In genomic region chr17:4177732-4178131, GRCh38 we compare ENCODE assay signal across 24 cellular contexts. TPM values are rescaled to one million over a fixed set of nuclear protein-coding genes. Genes with fewer than 3 reads are reported as not detected.
DNase-seq lines count a peak whose midpoint lies in the region; ATAC-seq and TF ChIP-seq lines count a peak whose summit lies in the region.
"Had no signal": no experiment of that assay in that cellular context is flagged by ENCODE, and none has a peak within 500 bp of the region (broad histone marks: within the 10 kb centered on the region; RNA-seq: fewer than 3 reads in every experiment).

No MANE protein-coding gene starts in this region.

- no peak overlapping the region for H3K4me3 Mint-ChIP-seq in activated naive CD8-positive, alpha-beta T cell treated with anti-CD3 and anti-CD28 coated beads for 36 hours
- H3K4me3 Mint-ChIP-seq: activated B cell treated with CpG ODN at 0.5 μM for 24 hours had no signal

- no peak overlapping the region for H2AFZ ChIP-seq in KMS-11 (ENCODE audit: low read depth)

- H3K27ac ChIP-seq in KMS-11 (peak overlapping the region; percentile 94), neutrophil (peak overlapping the region; percentile 88)
- H3K27ac ChIP-seq: SJCRH30, transverse colon had no signal

- H4K20me1 ChIP-seq in KMS-11 (ENCODE audit: insufficient read depth) = no peaks in the 10 kb centered on the region

- H3K4me3 ChIP-seq in KMS-11 (IDR thresholded peaks at IDR 0.05; ENCODE audit: insufficient read depth, low read depth, low read length) (no peak overlapping the region), neutrophil (ENCODE audit: low read depth in 1 of 2, low read length in 1 of 2) (peak overlapping the region in 1 of 2 experiments; percentile 2)
- H3K4me3 ChIP-seq: HAP-1, SJCRH30, transverse colon had no signal

- peaks cover 53% of the 10 kb centered on the region for H3K4me1 ChIP-seq in KMS-11 (ENCODE audit: low read depth, poor library complexity, severe bottlenecking)
- H3K4me1 ChIP-seq in neutrophil (ENCODE audit: control insufficient read depth in 1 of 2, insufficient read depth in 1 of 2, low read depth in 1 of 2, low read length in 1 of 2) = peaks cover 31 to 39% of the 10 kb centered on the region in 2 experiments
- H3K4me1 ChIP-seq: HAP-1, SJCRH30, transverse colon had no signal

- peaks cover 8% of the 10 kb centered on the region; the same call in 1 of the 2 replicates for H3K79me2 ChIP-seq in KMS-11 (ENCODE audit: insufficient read depth, low read depth)

- no peaks in the 10 kb centered on the region for H3K27me3 ChIP-seq in KMS-11 (ENCODE audit: insufficient read depth, low read depth)
- no peaks in the 10 kb centered on the region for H3K27me3 ChIP-seq in neutrophil
- H3K27me3 ChIP-seq: SJCRH30, transverse colon had no signal

- no peaks in the 10 kb centered on the region for H3K9me3 ChIP-seq in neutrophil
- H3K9me3 ChIP-seq: HAP-1, SJCRH30, transverse colon had no signal

- TF ChIP-seq CTCF in KMS-11 (conservative IDR thresholded peaks at IDR 0.05; ENCODE audit: low read depth, low read length) (no peak), neutrophil (IDR thresholded peaks at IDR 0.05) (no peak)

- H3K36me3 Mint-ChIP-seq in activated naive CD8-positive, alpha-beta T cell treated with anti-CD3 and anti-CD28 coated beads for 36 hours = peaks cover 59% of the 10 kb centered on the region
- H3K36me3 Mint-ChIP-seq: natural killer cell had no signal

- H3K36me3 ChIP-seq in KMS-11 (ENCODE audit: insufficient read depth) = no peaks in the 10 kb centered on the region; the same call in 1 of the 2 replicates
- H3K36me3 ChIP-seq in neutrophil = peaks cover 84% of the 10 kb centered on the region
- H3K36me3 ChIP-seq: SJCRH30 had no signal

- ATAC-seq in left cardiac atrium = no peak
- ATAC-seq: effector memory CD8-positive, alpha-beta T cell; natural killer cell; Panc1; stimulated activated naive CD8-positive, alpha-beta T cell treated with anti-CD3 and anti-CD28 coated beads, Interleukin-15, Interleukin-2, amounts not matched to agents 100 U/mL and 50 U/mL, for 24 hours had no signal

- H3K27ac Mint-ChIP-seq in activated naive CD8-positive, alpha-beta T cell treated with anti-CD3 and anti-CD28 coated beads for 36 hours = peak overlapping the region; percentile 95
- H3K27ac Mint-ChIP-seq: activated B cell treated with CpG ODN at 0.5 μM for 24 hours, progenitor cell of endocrine pancreas had no signal

- no peaks in the 10 kb centered on the region for H3K9me3 Mint-ChIP-seq in activated naive CD8-positive, alpha-beta T cell treated with anti-CD3 and anti-CD28 coated beads for 36 hours
- H3K9me3 Mint-ChIP-seq: activated B cell treated with CpG ODN at 0.5 μM for 24 hours; effector memory CD8-positive, alpha-beta T cell; natural killer cell had no signal

- H3K9ac ChIP-seq in KMS-11 = peak overlapping the region; percentile 73; the same call in 1 of the 2 replicates

- intact Hi-C loops in left cardiac atrium (cut with DNase I) = no loop called here

- H3K27me3 Mint-ChIP-seq in activated naive CD8-positive, alpha-beta T cell treated with anti-CD3 and anti-CD28 coated beads for 36 hours = no peaks in the 10 kb centered on the region
- H3K27me3 Mint-ChIP-seq: activated B cell treated with CpG ODN at 0.5 μM for 24 hours; effector memory CD8-positive, alpha-beta T cell; progenitor cell of endocrine pancreas had no signal

- peaks cover 52% of the 10 kb centered on the region for H3K4me1 Mint-ChIP-seq in activated naive CD8-positive, alpha-beta T cell treated with anti-CD3 and anti-CD28 coated beads for 36 hours
- H3K4me1 Mint-ChIP-seq: activated B cell treated with CpG ODN at 0.5 μM for 24 hours had no signal

- DNase-seq in activated CD4-positive, alpha-beta T cell treated with anti-CD3 and anti-CD28 coated beads for 48 hours = peak; percentile 29
- no peak for DNase-seq in activated CD4-positive, alpha-beta T cell treated with anti-CD3 and anti-CD28 coated beads, Interleukin-2, amount 50 U/mL, for 1 hour
- no peak for DNase-seq in activated naive CD8-positive, alpha-beta T cell treated with anti-CD3 and anti-CD28 coated beads for 36 hours
- DNase-seq in C1 segment of cervical spinal cord (lab: John Stamatoyannopoulos, UW) = no peak
- no peak for DNase-seq in left cardiac atrium
- DNase-seq in ureter (ENCODE audit: low spot score) = no peak
- DNase-seq: 8988T; activated B cell treated with CpG ODN at 0.5 μM for 24 hours; activated naive CD4-positive, alpha-beta T cell treated with anti-CD3 and anti-CD28 coated beads, Interleukin-2, amount 50 U/mL, for 16 hours; AML-193; effector memory CD8-positive, alpha-beta T cell; mesenchymal stem cell; natural killer cell; NCI-H1092 treated with DMSO at 0.1 percent for 48 hours; NCI-H2081; NCI-H446 treated with DMSO at 0.1 percent for 48 hours; SJCRH30; stimulated activated naive CD8-positive, alpha-beta T cell treated with anti-CD3 and anti-CD28 coated beads, Interleukin-15, Interleukin-2, amounts not matched to agents 100 U/mL and 50 U/mL, for 24 hours; transverse colon had no signal

- peak overlapping the region; percentile 98 for H3K4me2 ChIP-seq in KMS-11

RNA-seq across cellular contexts. Expression of gene CYB5D2, which starts 34.7 kb away (rescaled TPM):
- total RNA-seq in activated naive CD8-positive, alpha-beta T cell treated with anti-CD3 and anti-CD28 coated beads for 36 hours = 10 to 100 TPM; 11.0 to 11.6 TPM
- total RNA-seq in left cardiac atrium (10 to 100 TPM in 1 of 2 donors, 1 to 10 TPM in 1; 8.0 to 12.7 TPM), ureter (26.7 TPM)

RNA-seq across cellular contexts. Expression of gene ZZEF1, which starts 34.9 kb away (rescaled TPM):
- total RNA-seq in activated naive CD8-positive, alpha-beta T cell treated with anti-CD3 and anti-CD28 coated beads for 36 hours = 10 to 100 TPM; 23.7 to 27.0 TPM
- 10 to 100 TPM; 26.5 to 38.4 TPM for total RNA-seq in left cardiac atrium
- total RNA-seq in ureter = 98.2 TPM
